ENCODE assay signal across 8 cellular contexts in genomic region chrX:130340271-130340670, GRCh38. TPM values are rescaled to one million over a fixed set of nuclear protein-coding genes. Genes with fewer than 3 reads are reported as not detected.
DNase-seq lines count a peak whose midpoint lies in the region; TF ChIP-seq lines count a peak whose summit lies in the region.

No MANE protein-coding gene starts in this region.

- H3K27me3 Mint-ChIP-seq in Caco-2 (ENCODE audit: insufficient read depth, unreplicated experiment): no peaks in the 10 kb centered on the region
- H3K27me3 Mint-ChIP-seq in dendritic cell treated with granulocyte-macrophage colony-stimulating factor and Interleukin-4, amounts not matched to agents 40 ng/mL and 50 ng/mL, for 4 days: no peaks in the 10 kb centered on the region
- no peaks in the 10 kb centered on the region for H3K27me3 Mint-ChIP-seq in nephron (ENCODE audit: low read depth)

- in situ Hi-C loops in GM13976 (cut with MboI; ENCODE audit: low sequenced_read_pairs, unreplicated experiment): loop anchor here (25.0 kb wide), 1 partner anchor 572 kb away; the partner anchor contains the start of gene ENOX2

- peak overlapping the region; percentile 99 for H3K4me3 Mint-ChIP-seq in Caco-2 (ENCODE audit: unreplicated experiment)
- H3K4me3 Mint-ChIP-seq in dendritic cell treated with granulocyte-macrophage colony-stimulating factor and Interleukin-4, amounts not matched to agents 40 ng/mL and 50 ng/mL, for 4 days: peak overlapping the region; percentile 96
- H3K4me3 Mint-ChIP-seq in nephron: peak overlapping the region; percentile 94 to 99 (median 98)

- BruUV-seq in Caco-2 (replicated peaks; lab: Mats Ljungman, UMichigan): TSS peak; percentile 51

- POLR2A ChIA-PET in Caco-2 (lab: Charles Lee): interaction anchor here (0.6 kb wide), 1 partner anchor 654 kb away, joined by 4 read pairs; no protein-coding TSS in a partner anchor

- H3K9me3 Mint-ChIP-seq in Caco-2 (ENCODE audit: unreplicated experiment) (no peaks in the 10 kb centered on the region), nephron (no peaks in the 10 kb centered on the region)
- H3K9me3 Mint-ChIP-seq in dendritic cell treated with granulocyte-macrophage colony-stimulating factor and Interleukin-4, amounts not matched to agents 40 ng/mL and 50 ng/mL, for 4 days: no peaks in the 10 kb centered on the region

- H3K27ac Mint-ChIP-seq in Caco-2 (ENCODE audit: unreplicated experiment): peak overlapping the region; percentile 99
- H3K27ac Mint-ChIP-seq in dendritic cell treated with granulocyte-macrophage colony-stimulating factor and Interleukin-4, amounts not matched to agents 40 ng/mL and 50 ng/mL, for 4 days: peak overlapping the region; percentile 83
- peak overlapping the region; percentile 64 to 86 (median 78) for H3K27ac Mint-ChIP-seq in nephron

- no peaks in the 10 kb centered on the region for H3K27me3 ChIP-seq in Caco-2 (replicated peaks; ENCODE audit: control insufficient read depth, insufficient read depth, low read length)

- intact Hi-C loops in Caco-2 (cut with micrococcal nuclease; ENCODE audit: unreplicated experiment): no loop called here
- intact Hi-C loops in dendritic cell treated with granulocyte-macrophage colony-stimulating factor and Interleukin-4, amounts not matched to agents 40 ng/mL and 50 ng/mL, for 4 days (cut with micrococcal nuclease): loop anchor here (5.0 kb wide), 1 partner anchor 577 kb away; no protein-coding TSS in a partner anchor

- H3K4me3 ChIP-seq in Caco-2 (ENCODE audit: low read depth, low read length): peak overlapping the region; percentile 72
- peak overlapping the region; percentile 64 for H3K4me3 ChIP-seq in Jurkat, Clone E6-1 (ENCODE audit: low read length)

- CTCF ChIA-PET in Caco-2 (lab: Charles Lee): interaction anchor here (1.1 kb wide), 1 partner anchor 9 kb away, joined by 3 read pairs; no protein-coding TSS in a partner anchor

- no peaks in the 10 kb centered on the region for H3K36me3 ChIP-seq in Caco-2 (ENCODE audit: control insufficient read depth, insufficient read depth, low read length)

- H3K4me1 Mint-ChIP-seq in Caco-2 (ENCODE audit: low read depth, unreplicated experiment) (no peaks in the 10 kb centered on the region), nephron (no peaks in the 10 kb centered on the region)
- peaks cover 20% of the 10 kb centered on the region for H3K4me1 Mint-ChIP-seq in dendritic cell treated with granulocyte-macrophage colony-stimulating factor and Interleukin-4, amounts not matched to agents 40 ng/mL and 50 ng/mL, for 4 days (ENCODE audit: low read depth)

- H3K9me3 ChIP-seq in Caco-2: no peaks in the 10 kb centered on the region

- TF ChIP-seq CTCF in Caco-2 (IDR thresholded peaks at IDR 0.05; ENCODE audit: insufficient read depth in 1 of 2, low read depth in 1 of 2, low read length in 1 of 2, severe bottlenecking in 1 of 2, unreplicated experiment in 1 of 2): no peak
- no peak for TF ChIP-seq CTCF in nephron (IDR thresholded peaks at IDR 0.05; ENCODE audit: unreplicated experiment in 3 of 3)
- no peak for TF ChIP-seq CTCF in GM13976 (IDR thresholded peaks at IDR 0.05; ENCODE audit: borderline replicate concordance, control extremely low read depth, extremely low read depth, insufficient read depth, missing control alignments)

- DNase-seq in Caco-2: no peak
- no peak for DNase-seq in Jurkat, Clone E6-1 (ENCODE audit: low read depth, low spot score)
- DNase-seq in GM13976 (ENCODE audit: low spot score): no peak
- DNase-seq in NCI-H2227 (lab: John Stamatoyannopoulos, UW; ENCODE audit: unreplicated experiment): no peak
- DNase-seq in NK-92 (lab: John Stamatoyannopoulos, UW; ENCODE audit: unreplicated experiment): no peak
- no peak for DNase-seq in NCI-H1694 (lab: John Stamatoyannopoulos, UW)

- H3K36me3 Mint-ChIP-seq in Caco-2 (ENCODE audit: insufficient read depth, unreplicated experiment): peaks cover 7% of the 10 kb centered on the region
- H3K36me3 Mint-ChIP-seq in dendritic cell treated with granulocyte-macrophage colony-stimulating factor and Interleukin-4, amounts not matched to agents 40 ng/mL and 50 ng/mL, for 4 days (ENCODE audit: low read depth): peaks cover 10% of the 10 kb centered on the region
- peaks cover 3% of the 10 kb centered on the region for H3K36me3 Mint-ChIP-seq in nephron (ENCODE audit: low read depth)

- no peaks in the 10 kb centered on the region for H3K4me1 ChIP-seq in Caco-2

RNA-seq across cellular contexts. Expression of gene SLC25A14, which starts 0.6 kb away (rescaled TPM):
- 7.4 and 8.3 TPM in 2 replicates for total RNA-seq in Caco-2 (2022)
- polyA plus RNA-seq in Jurkat, Clone E6-1 (2012; ENCODE audit: insufficient read depth, insufficient read length): 27.0 TPM

RNA-seq across cellular contexts. Expression of gene GPR119, which starts 45.2 kb away (rescaled TPM):
- 0.29 TPM in 1 of 2 replicates, not detected in the other for total RNA-seq in Caco-2 (2022)
- not detected for polyA plus RNA-seq in Jurkat, Clone E6-1 (2012; ENCODE audit: insufficient read depth, insufficient read length)
